Comparison of ENCODE assay signal across 11 cellular contexts in genomic region chr14:68144051-68144681, GRCh38.
DNase-seq lines count a peak whose midpoint lies in the region; ATAC-seq and TF ChIP-seq lines count a peak whose summit lies in the region.
"Had no signal": no experiment of that assay in that cellular context is flagged by ENCODE, and none has a peak within 500 bp of the region (broad histone marks: within the 10 kb centered on the region; RNA-seq: fewer than 3 reads in every experiment).

No MANE protein-coding gene starts in this region.

- H3K4me1 Mint-ChIP-seq in H9 (peaks cover 19 to 29% of the 10 kb centered on the region in 2 experiments; a peak in 3 of 4 replicates), WTC11 (peaks cover 28% of the 10 kb centered on the region)

- H3K79me2 ChIP-seq in H9 (ENCODE audit: insufficient read depth, low read length) (no peaks in the 10 kb centered on the region), hepatocyte (no peaks in the 10 kb centered on the region)

- H2AFZ ChIP-seq in H9 (ENCODE audit: low read length) (no peak overlapping the region), hepatocyte (no peak overlapping the region)

- H3K4me3 Mint-ChIP-seq in H9 = no peak overlapping the region
- H3K4me3 Mint-ChIP-seq in WTC11 = no peak overlapping the region
- H3K4me3 Mint-ChIP-seq: T-helper 1 cell treated with Interleukin-12 subunit alpha and Interleukin-12 subunit beta and Interleukin-4 antibody, amounts not matched to agents 30 μg/mL and 1 μg/mL, for 36 hours had no signal

- H3K4ac ChIP-seq in H9 (ENCODE audit: low read depth, low read length) = no peak overlapping the region

- H3K9me2 ChIP-seq in hepatocyte (replicated peaks; ENCODE audit: insufficient read depth) = no peaks in the 10 kb centered on the region

- H3K36me3 Mint-ChIP-seq in H9 (ENCODE audit: insufficient read depth in 1 of 3, low read depth in 3 of 3) (peaks cover 6 to 13% (median 9%) of the 10 kb centered on the region in 3 experiments; a peak in 5 of 7 replicates), WTC11 (peaks cover 14% of the 10 kb centered on the region)

- H3K4me2 ChIP-seq in H9 (ENCODE audit: insufficient read depth, insufficient read length, low read length) (no peak overlapping the region), hepatocyte (no peak overlapping the region)

- TF ChIP-seq CTCF in H9 (conservative IDR thresholded peaks at IDR 0.05) (no peak), hepatocyte (IDR thresholded peaks at IDR 0.05; ENCODE audit: poor library complexity) (no peak), gastrocnemius medialis (IDR thresholded peaks at IDR 0.05 in 4 of 5, conservative IDR thresholded peaks at IDR 0.05 in 1 of 5) (no peak), WTC11 (IDR thresholded peaks at IDR 0.05) (no peak)

- H2BK120ac ChIP-seq in H9 (ENCODE audit: low read depth, low read length, poor library complexity, severe bottlenecking) = no peak overlapping the region

- H2BK12ac ChIP-seq in H9 (ENCODE audit: insufficient read length, low read depth, low read length) = no peak overlapping the region

- TF ChIP-seq POLR2A in gastrocnemius medialis (IDR thresholded peaks at IDR 0.05) = no peak
- no peak for TF ChIP-seq POLR2A in erythroblast (IDR thresholded peaks at IDR 0.05; ENCODE audit: low read length)

- CTCF ChIA-PET in WTC11 (lab: Charles Lee) = interaction anchor here (0.7 to 1.4 kb wide), 3 partner anchors 55 to 681 kb away, joined by 3 to 4 read pairs (median 3); no protein-coding TSS in a partner anchor

- H3K9me3 Mint-ChIP-seq in H9 (peaks cover 4 to 8% of the 10 kb centered on the region in 2 experiments; a peak in 2 of 5 replicates), WTC11 (peaks cover 17% of the 10 kb centered on the region)

- no peak overlapping the region for H3K18ac ChIP-seq in H9 (ENCODE audit: insufficient read length, low read depth, low read length)

- no peak overlapping the region for H4K8ac ChIP-seq in H9 (replicated peaks; ENCODE audit: insufficient read length, low read depth, low read length)

- H4K20me1 ChIP-seq in H9 (ENCODE audit: control insufficient read depth, insufficient read depth, insufficient read length) = no peaks in the 10 kb centered on the region
- H4K20me1 ChIP-seq in hepatocyte (ENCODE audit: insufficient read depth, poor library complexity, severe bottlenecking) = no peaks in the 10 kb centered on the region

- WGBS in H9 (ENCODE audit: extremely low coverage, insufficient read length, low lambda C conversion rate) = no CpG with 5 or more reads among the region's 3 CpGs
- WGBS in hepatocyte (ENCODE audit: low lambda C conversion rate, missing lambda C conversion rate) = 90% methylated on average over 3 of the region's 3 CpGs

- H3K4me3 ChIP-seq in hepatocyte (no peak overlapping the region), gastrocnemius medialis (no peak overlapping the region)

- POLR2A ChIA-PET in WTC11 (lab: Charles Lee) = interaction anchor here (0.6 kb wide), 1 partner anchor 165 kb away, joined by 3 read pairs; no protein-coding TSS in a partner anchor

- H3K9me3 ChIP-seq in H9 (ENCODE audit: control insufficient read depth, low read depth, low read length) = no peaks in the 10 kb centered on the region
- H3K9me3 ChIP-seq in hepatocyte (ENCODE audit: low read depth) = no peaks in the 10 kb centered on the region
- no peaks in the 10 kb centered on the region for H3K9me3 ChIP-seq in gastrocnemius medialis

- H3K14ac ChIP-seq in H9 (ENCODE audit: insufficient read depth, low read length) = no peak overlapping the region

- H3K4me1 ChIP-seq in H9 (ENCODE audit: insufficient read depth, low read length) = no peaks in the 10 kb centered on the region; the same call in 1 of the 2 replicates
- H3K4me1 ChIP-seq in hepatocyte (ENCODE audit: insufficient read depth) = peaks cover 68% of the 10 kb centered on the region
- H3K4me1 ChIP-seq in gastrocnemius medialis = peaks cover 61 to 80% of the 10 kb centered on the region in 2 donors

- in situ Hi-C loops in gastrocnemius medialis (cut with MboI; ENCODE audit: low sequenced_read_pairs in 4 of 4) = no loop called here

- no peak overlapping the region for H3K27ac ChIP-seq in H9 (ENCODE audit: insufficient read length, low read depth, low read length)
- H3K27ac ChIP-seq in angular gyrus (ENCODE audit: low read depth, low read length) = peak overlapping the region; percentile 71
- peak overlapping the region; percentile 93 for H3K27ac ChIP-seq in hepatocyte
- peak overlapping the region; percentile 79 to 83 (median 82) for H3K27ac ChIP-seq in gastrocnemius medialis

- H3K23ac ChIP-seq in H9 (ENCODE audit: insufficient read length, low read depth, low read length) = no peak overlapping the region

- H3K36me3 ChIP-seq in hepatocyte (replicated peaks; ENCODE audit: insufficient read depth, low read depth) = no peaks in the 10 kb centered on the region
- no peaks in the 10 kb centered on the region for H3K36me3 ChIP-seq in gastrocnemius medialis

- H4K91ac ChIP-seq in H9 (ENCODE audit: insufficient read length, low read depth, low read length) = no peak overlapping the region

- no peak overlapping the region for H4K5ac ChIP-seq in H9 (ENCODE audit: insufficient read length, low read depth, low read length)

- DNase-seq in H9 (no peak), hepatocyte (ENCODE audit: low spot score) (peak; percentile 64), gastrocnemius medialis (peak; percentile 52 to 75), erythroblast (lab: John Stamatoyannopoulos, UW) (no peak), retina (no peak), WTC11 (ENCODE audit: low spot score) (no peak)
- DNase-seq: activated effector memory CD4-positive, alpha-beta T cell treated with Interleukin-2 at 50 U/mL for 16 hours; NCI-H2029 had no signal

- no peak overlapping the region for H2AK5ac ChIP-seq in H9 (ENCODE audit: insufficient read length, low read length)

- H3K23me2 ChIP-seq in H9 (ENCODE audit: insufficient read length, low read depth, low read length, poor library complexity, severe bottlenecking) = no peaks in the 10 kb centered on the region

- no peak overlapping the region for H2BK15ac ChIP-seq in H9 (ENCODE audit: low read depth, low read length)

- H3K9ac ChIP-seq in H9 (ENCODE audit: extremely low read depth, insufficient read length, low read length) = no peak overlapping the region

- peak overlapping the region in 2 of 3 experiments; percentile 6 to 10; a peak in 1 of 7 replicates for H3K27ac Mint-ChIP-seq in H9
- H3K27ac Mint-ChIP-seq in WTC11 = no peak overlapping the region
- H3K27ac Mint-ChIP-seq: T-helper 1 cell treated with Interleukin-12 subunit alpha and Interleukin-12 subunit beta and Interleukin-4 antibody, amounts not matched to agents 30 μg/mL and 1 μg/mL, for 36 hours had no signal

- H3K79me1 ChIP-seq in H9 (ENCODE audit: insufficient read depth, low read depth, low read length, poor library complexity, severe bottlenecking) = no peaks in the 10 kb centered on the region

- intact Hi-C loops in gastrocnemius medialis (cut with DNase I; ENCODE audit: low total_unique reads) = loop anchor here (5.0 kb wide), 4 partner anchors 88 to 653 kb away; no protein-coding TSS in a partner anchor

- H3K56ac ChIP-seq in H9 (ENCODE audit: insufficient read length, low read depth, low read length) = no peak overlapping the region

- H3K27me3 Mint-ChIP-seq in H9 (ENCODE audit: low read depth) (no peaks in the 10 kb centered on the region), WTC11 (ENCODE audit: low read depth) (no peaks in the 10 kb centered on the region)

- H3K27me3 ChIP-seq in H9 (ENCODE audit: insufficient read depth, low read length) (no peaks in the 10 kb centered on the region), hepatocyte (no peaks in the 10 kb centered on the region), gastrocnemius medialis (no peaks in the 10 kb centered on the region)

- no peak overlapping the region for H2BK5ac ChIP-seq in H9 (ENCODE audit: insufficient read length, low read length)

- ATAC-seq in gastrocnemius medialis = peak; percentile 73 to 75
- no peak for ATAC-seq in GM21367 (IDR thresholded peaks at IDR 0.05; ENCODE audit: unreplicated experiment)
- no peak for ATAC-seq in WTC11

- H2BK20ac ChIP-seq in H9 (ENCODE audit: low read depth, low read length, poor library complexity, severe bottlenecking) = no peak overlapping the region

- no peak overlapping the region for H3T11ph ChIP-seq in H9 (ENCODE audit: low read length)

TF ChIP-seq in WTC11, 78 proteins besides CTCF, POLR2A, EP300 and RAD21 (continues in another document):
- TF ChIP-seq AFF4 (CRISPR knock-in tag; IDR thresholded peaks at IDR 0.05; ENCODE audit: borderline replicate concordance) = no peak
- no peak for TF ChIP-seq MLX (CRISPR knock-in tag; IDR thresholded peaks at IDR 0.05)
- TF ChIP-seq CBFB (CRISPR knock-in tag; IDR thresholded peaks at IDR 0.05; ENCODE audit: low read depth) = no peak

Comparison
In these comparisons a context has a peak if more than half of its experiments do, and no peak if none do; other contexts are left out.
1. DNase-seq: peak in hepatocyte (single experiment) and gastrocnemius medialis (2 of 2); none in H9 (single experiment), erythroblast (0 of 2), retina (single experiment) and WTC11 (single experiment).
2. ATAC-seq: peak in gastrocnemius medialis (2 of 2); none in GM21367 (single experiment) and WTC11 (single experiment).